In genomic region chr1:6701437-6702153, GRCh38 we compare ENCODE assay signal across 8 cellular contexts. TPM values are rescaled to one million over a fixed set of nuclear protein-coding genes. Genes with fewer than 3 reads are reported as not detected.
DNase-seq lines count a peak whose midpoint lies in the region; ATAC-seq and TF ChIP-seq lines count a peak whose summit lies in the region.

TSS of gene DNAJC11 (minus strand) at chr1:6701816. CDS start at chr1:6701800, 16 bp downstream.

- peak within 1 kb of the TSS; percentile 40 to 70 for H3K27ac ChIP-seq in ovary
- H3K27ac ChIP-seq in thymus (ENCODE audit: low read depth) = peak within 1 kb of the TSS; percentile 78

- no peaks in the 10 kb centered on the region for H3K9me3 Mint-ChIP-seq in activated naive CD8-positive, alpha-beta T cell (ENCODE audit: low read depth)

- peak; percentile 82 for ATAC-seq in HG02571 (IDR thresholded peaks at IDR 0.05; ENCODE audit: unreplicated experiment)

- H3K27ac Mint-ChIP-seq in activated naive CD8-positive, alpha-beta T cell = peak within 1 kb of the TSS; percentile 91

- TF ChIP-seq CTCF in GM12864 (IDR thresholded peaks at IDR 0.05; ENCODE audit: low read depth, low read length, missing control alignments) (peak; percentile 86), NB4 (IDR thresholded peaks at IDR 0.05; ENCODE audit: low read depth, low read length) (peak; percentile 26), ovary (IDR thresholded peaks at IDR 0.05) (peak; percentile 89 to 100 (median 100))

- H3K4me3 ChIP-seq in GM12864 (ENCODE audit: low read depth, low read length) = peak within 1 kb of the TSS; percentile 99
- peak within 1 kb of the TSS; percentile 96 for H3K4me3 ChIP-seq in NB4 (ENCODE audit: low read depth, low read length)
- peak within 1 kb of the TSS; percentile 87 for H3K4me3 ChIP-seq in ovary
- H3K4me3 ChIP-seq in thymus (ENCODE audit: low read length) = peak within 1 kb of the TSS; percentile 75

- TF ChIP-seq POLR2A in NB4 (IDR thresholded peaks at IDR 0.05; ENCODE audit: extremely low read depth, insufficient read length) (peak; percentile 71), ovary (IDR thresholded peaks at IDR 0.05) (no peak)

- H3K9me3 ChIP-seq in ovary (no peaks in the 10 kb centered on the region), thymus (ENCODE audit: control insufficient read depth) (no peaks in the 10 kb centered on the region)

- H3K4me1 Mint-ChIP-seq in activated naive CD8-positive, alpha-beta T cell (ENCODE audit: low read depth) = peaks cover 23% of the 10 kb centered on the region

- DNase-seq in GM12864 (ENCODE audit: low read depth) (peak; percentile 62), NB4 (ENCODE audit: low read depth) (peak; percentile 89), SKM-1 treated with dmso at 0.1 percent for 144 hours (lab: John Stamatoyannopoulos, UW; ENCODE audit: unreplicated experiment) (peak; percentile 85), head of caudate nucleus (peak; percentile 77 to 97 (median 93)), ovary (peak; percentile 87 to 93 (median 90))

- H3K36me3 ChIP-seq in ovary (no peaks in the 10 kb centered on the region), thymus (ENCODE audit: control insufficient read depth, insufficient read depth) (no peaks in the 10 kb centered on the region)

- H3K27me3 ChIP-seq in ovary = no peaks in the 10 kb centered on the region
- no peaks in the 10 kb centered on the region for H3K27me3 ChIP-seq in thymus (ENCODE audit: control insufficient read depth, insufficient read depth)

- intact Hi-C loops in head of caudate nucleus (cut with DNase I) (loop anchor here (5.0 kb wide), 2 partner anchors 81 to 144 kb away; partner anchors contain the start of gene TAS1R1), ovary (cut with DNase I) (no loop called here)

- peak within 1 kb of the TSS; percentile 92 for H3K4me3 Mint-ChIP-seq in activated naive CD8-positive, alpha-beta T cell

- TF ChIP-seq EP300 in ovary (IDR thresholded peaks at IDR 0.05) = no peak

- no peaks in the 10 kb centered on the region for H3K36me3 Mint-ChIP-seq in activated naive CD8-positive, alpha-beta T cell

- 0% methylated on average over 17 to 80 of the region's 80 CpGs for WGBS in ovary, 3 donors
- WGBS in thymus = under 1% methylated on average over 80 of the region's 80 CpGs

- no peaks in the 10 kb centered on the region for H3K27me3 Mint-ChIP-seq in activated naive CD8-positive, alpha-beta T cell

- H3K4me1 ChIP-seq in ovary (ENCODE audit: insufficient read depth) = peaks cover 6% of the 10 kb centered on the region
- H3K4me1 ChIP-seq in thymus (ENCODE audit: control insufficient read depth, insufficient read depth, low read length) = peaks cover 8% of the 10 kb centered on the region

RNA-seq across cellular contexts. Expression of gene DNAJC11, which starts in this region (rescaled TPM):
- total RNA-seq in ovary = 10 to 100 TPM; 10.1 to 42.9 (median 37.1) TPM
- 10 to 100 TPM; 18.8 to 94.5 TPM for polyA plus RNA-seq in ovary
- polyA plus RNA-seq in thymus = 19.9 TPM

Comparison
In these comparisons a context has a peak if more than half of its experiments do, and no peak if none do; other contexts are left out.
1. Peak in every context shown above with its lines: DNase-seq, ATAC-seq, H3K4me3 ChIP-seq and H3K27ac ChIP-seq.
2. CTCF ChIP-seq: peak in every context shown above with its lines; median percentile 100 in ovary; 86 in GM12864; 26 in NB4.